Comparison of ENCODE assay signal across 21 cellular contexts in genomic region chr13:85709721-85710120, GRCh38.
"Had no signal": no experiment of that assay in that cellular context is flagged by ENCODE, and none has a peak within 500 bp of the region (broad histone marks: within the 10 kb centered on the region; RNA-seq: fewer than 3 reads in every experiment).

No MANE protein-coding gene starts in this region.

- H3K27me3 ChIP-seq: dorsolateral prefrontal cortex, gastrocnemius medialis, heart right ventricle, neutrophil, spleen, tibial artery, upper lobe of left lung, uterus had no signal

- H3K9me3 ChIP-seq: gastrocnemius medialis, mucosa of descending colon, neutrophil, tibial artery, upper lobe of left lung, uterus had no signal

- H3K36me3 ChIP-seq: gastrocnemius medialis, heart right ventricle, neutrophil, spleen, tibial artery, upper lobe of left lung, uterus had no signal

- H3K4me1 Mint-ChIP-seq: stimulated activated memory B cell treated with anti-CD40 and anti-IgM and Interleukin-4, amounts not matched to agents 10 μg/mL and 1 μg/mL and 100 μg/mL, for 72 hours had no signal

- DNase-seq: dorsolateral prefrontal cortex; effector CD8-positive, alpha-beta T cell; gastrocnemius medialis; heart right ventricle; hypothalamus; kidney glomerular epithelial cell; mucosa of descending colon; naive thymus-derived CD8-positive, alpha-beta T cell; posterior cingulate gyrus; spleen; stimulated activated CD4-positive, alpha-beta T cell treated with anti-CD3 and anti-CD28 coated beads, Interleukin-15, amount 100 ng/mL, for 24 hours; stimulated activated CD4-positive, alpha-beta T cell treated with anti-CD3 and anti-CD28 coated beads, Interleukin-1b, Interleukin-23, amount 100 ng/mL, for 48 hours; stimulated activated CD4-positive, alpha-beta T cell treated with anti-CD3 and anti-CD28 coated beads, Interleukin-4, amount 100 ng/mL, for 24 hours; tibial artery; upper lobe of left lung; uterus had no signal

- H3K4me1 ChIP-seq: gastrocnemius medialis, heart right ventricle, spleen, tibial artery, upper lobe of left lung, uterus had no signal

- H3K4me3 Mint-ChIP-seq: naive thymus-derived CD8-positive, alpha-beta T cell; stimulated activated memory B cell treated with anti-CD40 and anti-IgM and Interleukin-4, amounts not matched to agents 10 μg/mL and 1 μg/mL and 100 μg/mL, for 72 hours; stimulated activated naive CD8-positive, alpha-beta T cell treated with anti-CD3 and anti-CD28 coated beads, Interleukin-15, Interleukin-2, amounts not matched to agents 100 ng/mL and 50 ng/mL, for 24 hours had no signal

- H3K27me3 Mint-ChIP-seq: naive thymus-derived CD8-positive, alpha-beta T cell; stimulated activated memory B cell treated with anti-CD40 and anti-IgM and Interleukin-4, amounts not matched to agents 10 μg/mL and 1 μg/mL and 100 μg/mL, for 72 hours; stimulated activated naive CD8-positive, alpha-beta T cell treated with anti-CD3 and anti-CD28 coated beads, Interleukin-15, Interleukin-2, amounts not matched to agents 100 ng/mL and 50 ng/mL, for 24 hours had no signal

- ATAC-seq: esophagus mucosa; gastrocnemius medialis; heart right ventricle; mucosa of descending colon; naive thymus-derived CD8-positive, alpha-beta T cell; sciatic nerve; stimulated activated memory B cell treated with anti-CD40 and anti-IgM and Interleukin-4, amounts not matched to agents 10 μg/mL and 1 μg/mL and 100 μg/mL, for 72 hours had no signal

- H3K36me3 Mint-ChIP-seq: naive thymus-derived CD8-positive, alpha-beta T cell; stimulated activated memory B cell treated with anti-CD40 and anti-IgM and Interleukin-4, amounts not matched to agents 10 μg/mL and 1 μg/mL and 100 μg/mL, for 72 hours had no signal

- H3K9me3 Mint-ChIP-seq: stimulated activated memory B cell treated with anti-CD40 and anti-IgM and Interleukin-4, amounts not matched to agents 10 μg/mL and 1 μg/mL and 100 μg/mL, for 72 hours had no signal

- H3K4me3 ChIP-seq: dorsolateral prefrontal cortex, gastrocnemius medialis, heart right ventricle, mucosa of descending colon, spleen, tibial artery, upper lobe of left lung, uterus had no signal

- H3K27ac Mint-ChIP-seq: naive thymus-derived CD8-positive, alpha-beta T cell; stimulated activated memory B cell treated with anti-CD40 and anti-IgM and Interleukin-4, amounts not matched to agents 10 μg/mL and 1 μg/mL and 100 μg/mL, for 72 hours; stimulated activated naive CD8-positive, alpha-beta T cell treated with anti-CD3 and anti-CD28 coated beads, Interleukin-15, Interleukin-2, amounts not matched to agents 100 ng/mL and 50 ng/mL, for 24 hours had no signal

- H3K27ac ChIP-seq: dorsolateral prefrontal cortex, gastrocnemius medialis, heart right ventricle, neutrophil, spleen, tibial artery, upper lobe of left lung, uterus had no signal
